ENCODE assay signal across 1 cellular context in genomic region chr2:128557841-128558241, GRCh38.
TF ChIP-seq lines count a peak whose summit lies in the region.

No MANE protein-coding gene starts in this region.

TF ChIP-seq in GM23338, 12 proteins besides CTCF, POLR2A, EP300 and RAD21 (continued from another document):
- no peak for TF ChIP-seq CREB1 (CRISPR knock-in tag; IDR thresholded peaks at IDR 0.05; ENCODE audit: low read depth)
- no peak for TF ChIP-seq ZNF114 (CRISPR knock-in tag; IDR thresholded peaks at IDR 0.05)
- TF ChIP-seq ZNF331 (CRISPR knock-in tag; IDR thresholded peaks at IDR 0.05; ENCODE audit: low read depth) = no peak
- TF ChIP-seq REST (IDR thresholded peaks at IDR 0.05; ENCODE audit: unreplicated experiment) = no peak
- no peak for TF ChIP-seq EZH2phosphoT487 (IDR thresholded peaks at IDR 0.05; ENCODE audit: unreplicated experiment)
- no peak for TF ChIP-seq JUNB (IDR thresholded peaks at IDR 0.05; ENCODE audit: unreplicated experiment)
